In genomic region chr4:98261291-98262271, GRCh38 we compare ENCODE assay signal across 1 cellular context.
A peak's percentile ranks its signal among the peaks of the same experiment; 100 is the strongest.
TF ChIP-seq lines count a peak whose summit lies in the region.

TSS of gene RAP1GDS1 (plus strand) at chr4:98261384. CDS start at chr4:98261566, 182 bp downstream.

TF ChIP-seq in HepG2, 621 proteins besides CTCF, POLR2A, EP300 and RAD21 (continued from another document and continues in another):
- TF ChIP-seq CBX2 (IDR thresholded peaks at IDR 0.05; ENCODE audit: low read depth, low read length) (no peak), CBX2 (CRISPR knock-in tag; IDR thresholded peaks at IDR 0.05; ENCODE audit: low read depth) (0 out of 2 replicates have a peak, but pooled peaks have one; percentile 30), ZBTB40 (IDR thresholded peaks at IDR 0.05) (no peak), ZBTB40 (CRISPR knock-in tag; IDR thresholded peaks at IDR 0.05) (0 out of 2 replicates have a peak, but pooled peaks have one; percentile 48), ZNF292 (CRISPR knock-in tag; IDR thresholded peaks at IDR 0.05; ENCODE audit: borderline replicate concordance, low read depth) (peak; percentile 52), THAP8 (CRISPR knock-in tag; IDR thresholded peaks at IDR 0.05; ENCODE audit: borderline replicate concordance) (0 out of 2 replicates have a peak, but pooled peaks have one; percentile 68), ZNF24 (IDR thresholded peaks at IDR 0.05) (no peak), ZFP36L2 (CRISPR knock-in tag; IDR thresholded peaks at IDR 0.05) (no peak), ZNF318 (CRISPR knock-in tag; IDR thresholded peaks at IDR 0.05) (0 out of 2 replicates have a peak, but pooled peaks have one; percentile 65), MTA3 (CRISPR knock-in tag; IDR thresholded peaks at IDR 0.05) (no peak), SIN3A (IDR thresholded peaks at IDR 0.05; ENCODE audit: borderline replicate concordance, low read depth, low read length) (0 out of 2 replicates have a peak, but pooled peaks have one; percentile 11), ZNF18 (CRISPR knock-in tag; IDR thresholded peaks at IDR 0.05; ENCODE audit: insufficient replicate concordance) (peak; percentile 2), ATF4 (CRISPR knock-in tag; IDR thresholded peaks at IDR 0.05) (0 out of 4 replicates have a peak, but pooled peaks of 1 of the 2 experiments have one; percentile 3), MLXIP (CRISPR knock-in tag; IDR thresholded peaks at IDR 0.05; ENCODE audit: borderline replicate concordance) (no peak), IKZF5 (CRISPR knock-in tag; IDR thresholded peaks at IDR 0.05) (no peak), PRPF4 (IDR thresholded peaks at IDR 0.05; ENCODE audit: low read depth, low read length, poor library complexity, severe bottlenecking) (no peak), NR2C2 (CRISPR knock-in tag; IDR thresholded peaks at IDR 0.05; ENCODE audit: borderline replicate concordance) (peak; percentile 38; the same call in 1 of the 2 replicates)
